ENCODE assay signal across 1 cellular context in genomic region chr10:79052311-79053080, GRCh38.
TF ChIP-seq lines count a peak whose summit lies in the region.

No MANE protein-coding gene starts in this region.

TF ChIP-seq in HepG2, 621 proteins besides CTCF, POLR2A, EP300 and RAD21 (continued from another document):
- TF ChIP-seq ZNF414 (CRISPR knock-in tag; IDR thresholded peaks at IDR 0.05) (no peak), ZNF674 (CRISPR knock-in tag; IDR thresholded peaks at IDR 0.05; ENCODE audit: low read depth) (no peak), DNMT1 (CRISPR knock-in tag; IDR thresholded peaks at IDR 0.05) (no peak), RAD51 (IDR thresholded peaks at IDR 0.05; ENCODE audit: borderline replicate concordance) (0 out of 2 replicates have a peak, but pooled peaks have one; percentile 9), SMC3 (IDR thresholded peaks at IDR 0.05; ENCODE audit: low read length) (peak; percentile 37; the same call in 1 of the 2 replicates), ARNTL (CRISPR knock-in tag; IDR thresholded peaks at IDR 0.05) (no peak), SIX4 (CRISPR knock-in tag; IDR thresholded peaks at IDR 0.05) (no peak), ZNF576 (CRISPR knock-in tag; IDR thresholded peaks at IDR 0.05) (no peak), HES4 (CRISPR knock-in tag; IDR thresholded peaks at IDR 0.05; ENCODE audit: borderline replicate concordance) (no peak), TRAFD1 (CRISPR knock-in tag; IDR thresholded peaks at IDR 0.05; ENCODE audit: borderline replicate concordance) (no peak), CEBPB (IDR thresholded peaks at IDR 0.05; ENCODE audit: borderline replicate concordance, low read depth, low read length) (peak; percentile 56; the same call in 1 of the 2 replicates), ZNF30 (CRISPR knock-in tag; IDR thresholded peaks at IDR 0.05) (no peak), STAG1 (CRISPR knock-in tag; IDR thresholded peaks at IDR 0.05) (peak; percentile 48), RARA (CRISPR knock-in tag; IDR thresholded peaks at IDR 0.05) (peak; percentile 23; the same call in 1 of the 2 replicates), TEAD3 (CRISPR knock-in tag; optimal IDR thresholded peaks at IDR 0.05; ENCODE audit: borderline replicate concordance) (peak; percentile 55), TERF1 (CRISPR knock-in tag; IDR thresholded peaks at IDR 0.05) (no peak), LCORL (IDR thresholded peaks at IDR 0.05) (no peak), LCORL (CRISPR knock-in tag; IDR thresholded peaks at IDR 0.05) (peak; percentile 50; the same call in 1 of the 2 replicates), SP2 (CRISPR knock-in tag; IDR thresholded peaks at IDR 0.05) (no peak), USF2 (IDR thresholded peaks at IDR 0.05; ENCODE audit: low read depth, low read length) (peak; percentile 63), USF2 (CRISPR knock-in tag; IDR thresholded peaks at IDR 0.05; ENCODE audit: borderline replicate concordance) (peak; percentile 74; the same call in 1 of the 2 replicates), ZNF574 (CRISPR knock-in tag; IDR thresholded peaks at IDR 0.05) (no peak), ZNF687 (CRISPR knock-in tag; IDR thresholded peaks at IDR 0.05) (peak; percentile 30; the same call in 1 of the 2 replicates)
